In the genomic region with DNA sequence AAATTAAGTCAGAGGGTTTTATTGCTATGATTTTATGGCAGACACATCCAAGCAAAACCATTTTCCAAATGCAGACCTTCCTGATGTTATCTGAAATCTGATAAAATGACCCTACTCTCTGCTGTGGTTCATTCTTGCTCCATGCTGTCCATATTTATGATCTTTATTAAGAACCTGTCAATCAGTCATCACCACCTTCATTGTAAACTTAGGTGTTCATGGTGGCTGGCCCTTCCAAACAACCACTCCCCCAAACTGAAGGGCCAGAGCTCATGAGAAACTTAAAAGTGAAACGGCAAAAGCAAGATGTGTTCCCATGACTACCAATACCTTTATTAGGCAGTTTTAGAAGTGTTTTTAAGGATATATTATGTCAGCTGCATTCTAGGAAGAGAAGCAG, we compare ENCODE assay signal across 17 cellular contexts.
"Had no signal": no experiment of that assay in that cellular context is flagged by ENCODE, and none has a peak within 500 bp of the region (broad histone marks: within the 10 kb centered on the region; RNA-seq: fewer than 3 reads in every experiment).

No MANE protein-coding gene starts in this region.

- H3K27ac Mint-ChIP-seq: WTC11 had no signal

- H3K36me3 ChIP-seq: prostate gland had no signal

- H3K27me3 Mint-ChIP-seq: stimulated activated naive CD8-positive, alpha-beta T cell treated with anti-CD3 and anti-CD28 coated beads, Interleukin-15, amount 100 ng/mL, for 72 hours had no signal

- H3K9me3 Mint-ChIP-seq: immature natural killer cell; neural crest cell; stimulated activated naive CD8-positive, alpha-beta T cell treated with anti-CD3 and anti-CD28 coated beads, Interleukin-15, amount 100 ng/mL, for 72 hours; WTC11 had no signal

- H3K27ac ChIP-seq: body of pancreas, left ventricle myocardium inferior, prostate gland, right atrium auricular region, vagina had no signal

- H3K4me3 ChIP-seq: body of pancreas, left ventricle myocardium inferior, prostate gland, right atrium auricular region, vagina had no signal

- DNase-seq: activated CD4-positive, alpha-beta T cell treated with anti-CD3 and anti-CD28 coated beads for 4 hours; activated effector memory CD4-positive, alpha-beta T cell treated with anti-CD3 and anti-CD28 coated beads, Interleukin-2, amount 50 U/mL, for 16 hours; activated naive CD4-positive, alpha-beta T cell treated with anti-CD3 and anti-CD28 coated beads, Interleukin-2, amount 50 U/mL, for 16 hours; amygdala; body of pancreas; immature natural killer cell; kidney glomerular epithelial cell; left ventricle myocardium inferior; mammary epithelial cell; midbrain; stimulated activated naive CD8-positive, alpha-beta T cell treated with anti-CD3 and anti-CD28 coated beads, Interleukin-15, amount 100 ng/mL, for 72 hours; trophoblast cell had no signal

- ATAC-seq: body of pancreas; stimulated activated naive CD8-positive, alpha-beta T cell treated with anti-CD3 and anti-CD28 coated beads, Interleukin-15, amount 100 ng/mL, for 72 hours; WTC11 had no signal

- H3K4me1 ChIP-seq: body of pancreas, prostate gland, right atrium auricular region, vagina had no signal

- H3K27me3 ChIP-seq: body of pancreas, right atrium auricular region, vagina had no signal

- H3K4me1 Mint-ChIP-seq: neural crest cell, WTC11 had no signal

- H3K4me3 Mint-ChIP-seq: immature natural killer cell; neural crest cell; stimulated activated naive CD8-positive, alpha-beta T cell treated with anti-CD3 and anti-CD28 coated beads, Interleukin-15, amount 100 ng/mL, for 72 hours; WTC11 had no signal

- H3K9me3 ChIP-seq: body of pancreas, left ventricle myocardium inferior, prostate gland, right atrium auricular region, vagina had no signal
